Comparison of ENCODE assay signal across 10 cellular contexts in the genomic region with DNA sequence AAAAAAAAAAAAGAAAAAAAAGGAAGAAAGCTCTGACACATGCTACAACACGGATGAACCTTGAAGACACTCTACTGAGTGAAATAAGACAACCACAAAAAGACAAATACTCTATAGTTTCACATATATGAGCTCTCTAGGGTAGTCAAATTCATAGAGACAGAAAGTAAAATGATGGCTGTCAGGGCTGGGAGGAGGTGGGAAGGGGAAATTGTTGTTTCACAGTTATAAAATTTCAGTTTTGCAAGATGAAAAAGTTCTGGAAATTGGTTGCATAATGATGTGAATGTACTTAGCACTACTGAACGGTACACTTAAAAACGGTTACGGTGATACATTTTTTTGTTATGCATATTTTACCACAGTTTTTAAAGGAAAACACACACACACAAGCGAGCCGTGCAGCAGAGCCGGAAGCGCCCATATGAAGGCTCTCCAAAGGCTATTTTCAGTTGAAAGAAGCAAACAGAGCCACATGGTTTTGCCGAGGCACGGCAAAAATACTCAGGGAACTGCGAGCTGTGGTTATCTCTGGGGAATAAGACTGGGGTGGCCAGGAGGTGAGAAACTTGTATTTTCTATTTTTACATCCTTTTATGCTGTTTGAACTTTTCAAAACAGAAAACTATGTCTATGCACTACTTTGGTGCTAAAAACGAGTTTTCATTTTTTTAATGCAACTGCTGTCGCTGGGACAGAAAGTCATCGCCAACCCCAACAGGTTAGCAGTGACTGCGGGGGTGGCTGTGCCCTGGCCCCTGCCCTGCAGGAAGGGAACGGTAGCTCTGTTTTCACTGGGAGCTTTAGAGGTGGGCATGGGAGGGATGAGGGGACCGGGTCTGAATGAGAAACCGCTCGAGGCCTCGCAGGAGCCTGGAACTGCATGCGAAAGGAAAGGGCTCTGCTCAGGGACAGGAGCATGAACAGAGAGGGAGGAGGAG.
DNase-seq lines count a peak whose midpoint lies in the region; ATAC-seq and TF ChIP-seq lines count a peak whose summit lies in the region.
"Had no signal": no experiment of that assay in that cellular context is flagged by ENCODE, and none has a peak within 500 bp of the region (broad histone marks: within the 10 kb centered on the region; RNA-seq: fewer than 3 reads in every experiment).

No MANE protein-coding gene starts in this region.

- no peaks in the 10 kb centered on the region for H3K4me1 Mint-ChIP-seq in WTC11

- H3K4me3 Mint-ChIP-seq in WTC11, result no peak overlapping the region

- 70 to 73% methylated on average over 21 of the region's 21 CpGs for whole genome bisulfite sequencing in heart right ventricle, 2 donors

- no peak overlapping the region for H3K27ac Mint-ChIP-seq in WTC11

- peaks cover 0 to 40% (median 0%) of the 10 kb centered on the region in 9 donors for H3K4me1 ChIP-seq in heart right ventricle
- H3K4me1 ChIP-seq in upper lobe of right lung, result no peaks in the 10 kb centered on the region

- ATAC-seq in heart right ventricle, result no peak
- ATAC-seq in HG03066 (IDR thresholded peaks at IDR 0.05; ENCODE audit: low read depth, unreplicated experiment), result peak; percentile 59
- ATAC-seq in WTC11, result no peak
- ATAC-seq in upper lobe of right lung, result peak; percentile 15

- H3K36me3 ChIP-seq in heart right ventricle (no peaks in the 10 kb centered on the region), upper lobe of right lung (no peaks in the 10 kb centered on the region)

- CTCF ChIA-PET in WTC11 (lab: Charles Lee), result interaction anchor here (1.3 to 1.5 kb wide), 2 partner anchors 103 to 291 kb away, joined by 3 to 7 read pairs; no protein-coding TSS in a partner anchor

- no peaks in the 10 kb centered on the region for H3K9me3 ChIP-seq in heart right ventricle
- H3K9me3 ChIP-seq in upper lobe of right lung, result no peaks in the 10 kb centered on the region

- no peaks in the 10 kb centered on the region for H3K27me3 Mint-ChIP-seq in WTC11 (ENCODE audit: low read depth)

- no peaks in the 10 kb centered on the region for H3K36me3 Mint-ChIP-seq in WTC11

- DNase-seq in cardiac septum (ENCODE audit: low spot score) (peak; percentile 51), heart right ventricle (no peak), WTC11 (ENCODE audit: low spot score) (peak; percentile 6), upper lobe of right lung (peak; percentile 31), NCI-H1105 (lab: John Stamatoyannopoulos, UW) (no peak)
- DNase-seq in stimulated activated CD4-positive, alpha-beta T cell treated with anti-CD3 and anti-CD28 coated beads, Interleukin-2, amount 100 ng/mL, for 24 hours, result no peak
- DNase-seq in stimulated activated naive CD4-positive, alpha-beta T cell (lab: John Stamatoyannopoulos, UW), result no peak
- DNase-seq: KBM-7 had no signal

- peaks cover 0 to 18% (median 0%) of the 10 kb centered on the region in 7 donors for H3K27me3 ChIP-seq in heart right ventricle
- H3K27me3 ChIP-seq in upper lobe of right lung, result no peaks in the 10 kb centered on the region

- H3K4me3 ChIP-seq in heart right ventricle, result no peak overlapping the region
- no peak overlapping the region for H3K4me3 ChIP-seq in upper lobe of right lung

- POLR2A ChIA-PET in WTC11 (lab: Charles Lee), result no interaction called here

- intact Hi-C loops in cardiac septum (cut with DNase I) (no loop called here), heart right ventricle (cut with DNase I) (no loop called here), upper lobe of right lung (cut with DNase I) (no loop called here)

- H3K27ac ChIP-seq in heart right ventricle, result peak overlapping the region in 1 of 10 donors; percentile 41
- H3K27ac ChIP-seq in upper lobe of right lung, result no peak overlapping the region
- H3K27ac ChIP-seq: C4-2B had no signal

- no peak for TF ChIP-seq CTCF in heart right ventricle (IDR thresholded peaks at IDR 0.05)
- no peak for TF ChIP-seq CTCF in WTC11 (IDR thresholded peaks at IDR 0.05)
- TF ChIP-seq CTCF in upper lobe of right lung (IDR thresholded peaks at IDR 0.05), result no peak

- no peaks in the 10 kb centered on the region for H3K9me3 Mint-ChIP-seq in WTC11

TF ChIP-seq in WTC11, 78 proteins besides CTCF, POLR2A, EP300 and RAD21:
- TF ChIP-seq, protein P1, sequence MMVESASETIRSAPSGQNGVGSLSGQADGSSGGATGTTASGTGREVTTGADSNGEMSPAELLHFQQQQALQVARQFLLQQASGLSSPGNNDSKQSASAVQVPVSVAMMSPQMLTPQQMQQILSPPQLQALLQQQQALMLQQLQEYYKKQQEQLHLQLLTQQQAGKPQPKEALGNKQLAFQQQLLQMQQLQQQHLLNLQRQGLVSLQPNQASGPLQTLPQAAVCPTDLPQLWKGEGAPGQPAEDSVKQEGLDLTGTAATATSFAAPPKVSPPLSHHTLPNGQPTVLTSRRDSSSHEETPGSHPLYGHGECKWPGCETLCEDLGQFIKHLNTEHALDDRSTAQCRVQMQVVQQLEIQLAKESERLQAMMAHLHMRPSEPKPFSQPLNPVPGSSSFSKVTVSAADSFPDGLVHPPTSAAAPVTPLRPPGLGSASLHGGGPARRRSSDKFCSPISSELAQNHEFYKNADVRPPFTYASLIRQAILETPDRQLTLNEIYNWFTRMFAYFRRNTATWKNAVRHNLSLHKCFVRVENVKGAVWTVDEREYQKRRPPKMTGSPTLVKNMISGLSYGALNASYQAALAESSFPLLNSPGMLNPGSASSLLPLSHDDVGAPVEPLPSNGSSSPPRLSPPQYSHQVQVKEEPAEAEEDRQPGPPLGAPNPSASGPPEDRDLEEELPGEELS (CRISPR knock-in tag; IDR thresholded peaks at IDR 0.05), result no peak
- no peak for TF ChIP-seq ZNF219 (CRISPR knock-in tag; IDR thresholded peaks at IDR 0.05; ENCODE audit: borderline replicate concordance)
TF ChIP-seq in WTC11: peak in this region for 0.

Comparison
In these comparisons a context has a peak if more than half of its experiments do, and no peak if none do; other contexts are left out.
1. DNase-seq: peak in cardiac septum (single experiment), WTC11 (single experiment) and upper lobe of right lung (single experiment); none in heart right ventricle (0 of 2), NCI-H1105 (single experiment), stimulated activated CD4-positive, alpha-beta T cell treated with anti-CD3 and anti-CD28 coated beads, Interleukin-2, amount 100 ng/mL, for 24 hours (0 of 2) and stimulated activated naive CD4-positive, alpha-beta T cell (0 of 6).
2. ATAC-seq: peak in HG03066 (single experiment) and upper lobe of right lung (single experiment); none in heart right ventricle (0 of 8) and WTC11 (single experiment).